ENCODE assay signal across 1 cellular context in genomic region chr18:35085450-35086032, GRCh38.
TF ChIP-seq lines count a peak whose summit lies in the region.

No MANE protein-coding gene starts in this region.

TF ChIP-seq in SK-N-SH, 30 proteins besides CTCF, POLR2A, EP300 and RAD21 (continued from another document):
- TF ChIP-seq ZBTB33 (IDR thresholded peaks at IDR 0.05; ENCODE audit: borderline replicate concordance, low read depth) (no peak), RCOR1 (IDR thresholded peaks at IDR 0.05; ENCODE audit: low read length) (peak; percentile 50)
